ENCODE assay signal across 12 cellular contexts in genomic region chr6:105113422-105113821, GRCh38.
DNase-seq lines count a peak whose midpoint lies in the region; ATAC-seq and TF ChIP-seq lines count a peak whose summit lies in the region.
"Had no signal": no experiment of that assay in that cellular context is flagged by ENCODE, and none has a peak within 500 bp of the region (broad histone marks: within the 10 kb centered on the region; RNA-seq: fewer than 3 reads in every experiment).

No MANE protein-coding gene starts in this region.

- H3K4me3 ChIP-seq in psoas muscle (no peak overlapping the region), BE2C (ENCODE audit: low read depth, low read length) (no peak overlapping the region)
- H3K4me3 ChIP-seq: GM23248 had no signal

- intact Hi-C loops in left cardiac atrium (cut with DNase I) (no loop called here), psoas muscle (cut with DNase I) (no loop called here)

- H3K4me1 ChIP-seq in psoas muscle (peaks cover 18% of the 10 kb centered on the region), BE2C (peaks cover 3% of the 10 kb centered on the region)
- H3K4me1 ChIP-seq: Caco-2 had no signal

- TF ChIP-seq CTCF in C4-2B (conservative IDR thresholded peaks at IDR 0.05) (no peak), psoas muscle (IDR thresholded peaks at IDR 0.05) (no peak), BE2C (IDR thresholded peaks at IDR 0.05; ENCODE audit: low read depth, low read length) (no peak)

- peak; percentile 49 to 59 for ATAC-seq in left cardiac atrium
- peak; percentile 41 to 85 (median 65) for ATAC-seq in psoas muscle
- no peak for ATAC-seq in GM19395 (IDR thresholded peaks at IDR 0.05; ENCODE audit: unreplicated experiment)
- ATAC-seq: HCT116 had no signal

- H3K9me3 ChIP-seq in psoas muscle, result no peaks in the 10 kb centered on the region
- H3K9me3 ChIP-seq in BE2C, result no peaks in the 10 kb centered on the region
- H3K9me3 ChIP-seq: Caco-2 had no signal

- 21 to 38% (median 28%) methylated on average over 6 of the region's 6 CpGs for WGBS in psoas muscle, 3 donors

- H3K27ac ChIP-seq in C4-2B (peak overlapping the region; percentile 32), psoas muscle (peak overlapping the region; percentile 58)
- H3K27ac ChIP-seq: GM23248, HL-60 had no signal

- DNase-seq in NCI-H2171 treated with DMSO at 0.1 percent for 48 hours (lab: John Stamatoyannopoulos, UW), result peak; percentile 67
- DNase-seq in left cardiac atrium, result no peak
- peak in 1 of 2 donors; percentile 58 for DNase-seq in psoas muscle
- DNase-seq in NCI-H446 (lab: John Stamatoyannopoulos, UW), result no peak
- no peak for DNase-seq in BE2C
- DNase-seq: Caco-2; CD8-positive, alpha-beta memory T cell; GM23248 had no signal

- H3K27me3 ChIP-seq in psoas muscle (ENCODE audit: insufficient read depth in 3 of 3, low read length in 2 of 3) (no peaks in the 10 kb centered on the region), BE2C (no peaks in the 10 kb centered on the region)

- peaks cover 11 to 85% of the 10 kb centered on the region in 2 donors for H3K36me3 ChIP-seq in psoas muscle (ENCODE audit: insufficient read depth in 1 of 2, low read depth in 1 of 2)
- H3K36me3 ChIP-seq in BE2C, result peaks cover 14% of the 10 kb centered on the region
